Comparison of ENCODE assay signal across 1 cellular context in genomic region chr3:168858327-168858726, GRCh38.
A peak's percentile ranks its signal among the peaks of the same experiment; 100 is the strongest.
TF ChIP-seq lines count a peak whose summit lies in the region.

No MANE protein-coding gene starts in this region.

TF ChIP-seq in HepG2, 621 proteins besides CTCF, POLR2A, EP300 and RAD21 (continued from another document):
- no peak for TF ChIP-seq AKNA (CRISPR knock-in tag; IDR thresholded peaks at IDR 0.05; ENCODE audit: borderline replicate concordance)
- TF ChIP-seq ZNF143 (CRISPR knock-in tag; IDR thresholded peaks at IDR 0.05): no peak
- TF ChIP-seq NR3C1 (CRISPR knock-in tag; IDR thresholded peaks at IDR 0.05): no peak
- no peak for TF ChIP-seq ZBTB20 (CRISPR knock-in tag; IDR thresholded peaks at IDR 0.05; ENCODE audit: borderline replicate concordance, low read depth)
- peak; percentile 87 for TF ChIP-seq CEBPB (IDR thresholded peaks at IDR 0.05; ENCODE audit: borderline replicate concordance, low read depth, low read length)
